ENCODE assay signal across 1 cellular context in genomic region chr5:547086-547924, GRCh38.
TF ChIP-seq lines count a peak whose summit lies in the region.

No MANE protein-coding gene starts in this region.

TF ChIP-seq in HepG2, 621 proteins besides CTCF, POLR2A, EP300 and RAD21 (continued from another document):
- TF ChIP-seq ZHX2 (IDR thresholded peaks at IDR 0.05; ENCODE audit: low read depth) (no peak), ZHX2 (CRISPR knock-in tag; IDR thresholded peaks at IDR 0.05; ENCODE audit: borderline replicate concordance) (no peak), ZNF549 (CRISPR knock-in tag; IDR thresholded peaks at IDR 0.05) (no peak), ZNF496 (CRISPR knock-in tag; IDR thresholded peaks at IDR 0.05; ENCODE audit: insufficient replicate concordance) (no peak), HDAC2 (CRISPR knock-in tag; IDR thresholded peaks at IDR 0.05) (no peak), ZNF7 (CRISPR knock-in tag; IDR thresholded peaks at IDR 0.05) (no peak), PHF5A (CRISPR knock-in tag; IDR thresholded peaks at IDR 0.05; ENCODE audit: low read depth, unreplicated experiment) (no peak)
- TF ChIP-seq, protein P1, sequence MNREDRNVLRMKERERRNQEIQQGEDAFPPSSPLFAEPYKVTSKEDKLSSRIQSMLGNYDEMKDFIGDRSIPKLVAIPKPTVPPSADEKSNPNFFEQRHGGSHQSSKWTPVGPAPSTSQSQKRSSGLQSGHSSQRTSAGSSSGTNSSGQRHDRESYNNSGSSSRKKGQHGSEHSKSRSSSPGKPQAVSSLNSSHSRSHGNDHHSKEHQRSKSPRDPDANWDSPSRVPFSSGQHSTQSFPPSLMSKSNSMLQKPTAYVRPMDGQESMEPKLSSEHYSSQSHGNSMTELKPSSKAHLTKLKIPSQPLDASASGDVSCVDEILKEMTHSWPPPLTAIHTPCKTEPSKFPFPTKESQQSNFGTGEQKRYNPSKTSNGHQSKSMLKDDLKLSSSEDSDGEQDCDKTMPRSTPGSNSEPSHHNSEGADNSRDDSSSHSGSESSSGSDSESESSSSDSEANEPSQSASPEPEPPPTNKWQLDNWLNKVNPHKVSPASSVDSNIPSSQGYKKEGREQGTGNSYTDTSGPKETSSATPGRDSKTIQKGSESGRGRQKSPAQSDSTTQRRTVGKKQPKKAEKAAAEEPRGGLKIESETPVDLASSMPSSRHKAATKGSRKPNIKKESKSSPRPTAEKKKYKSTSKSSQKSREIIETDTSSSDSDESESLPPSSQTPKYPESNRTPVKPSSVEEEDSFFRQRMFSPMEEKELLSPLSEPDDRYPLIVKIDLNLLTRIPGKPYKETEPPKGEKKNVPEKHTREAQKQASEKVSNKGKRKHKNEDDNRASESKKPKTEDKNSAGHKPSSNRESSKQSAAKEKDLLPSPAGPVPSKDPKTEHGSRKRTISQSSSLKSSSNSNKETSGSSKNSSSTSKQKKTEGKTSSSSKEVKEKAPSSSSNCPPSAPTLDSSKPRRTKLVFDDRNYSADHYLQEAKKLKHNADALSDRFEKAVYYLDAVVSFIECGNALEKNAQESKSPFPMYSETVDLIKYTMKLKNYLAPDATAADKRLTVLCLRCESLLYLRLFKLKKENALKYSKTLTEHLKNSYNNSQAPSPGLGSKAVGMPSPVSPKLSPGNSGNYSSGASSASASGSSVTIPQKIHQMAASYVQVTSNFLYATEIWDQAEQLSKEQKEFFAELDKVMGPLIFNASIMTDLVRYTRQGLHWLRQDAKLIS (CRISPR knock-in tag; IDR thresholded peaks at IDR 0.05): no peak
